In genomic region chr2:157055660-157056199, GRCh38 we compare ENCODE assay signal across 8 cellular contexts.
DNase-seq lines count a peak whose midpoint lies in the region; ATAC-seq and TF ChIP-seq lines count a peak whose summit lies in the region.

No MANE protein-coding gene starts in this region.

- no peaks in the 10 kb centered on the region for H3K27me3 ChIP-seq in left ventricle myocardium inferior (ENCODE audit: low read depth)
- H3K27me3 ChIP-seq in vagina: no peaks in the 10 kb centered on the region

- no peaks in the 10 kb centered on the region for H3K4me1 ChIP-seq in left ventricle myocardium inferior
- H3K4me1 ChIP-seq in vagina: no peaks in the 10 kb centered on the region

- DNase-seq in left ventricle myocardium inferior: no peak
- no peak for DNase-seq in cardiac septum (ENCODE audit: low spot score)
- peak; percentile 57 for DNase-seq in RKO (ENCODE audit: low spot score)
- peak; percentile 24 to 64 for DNase-seq in foreskin fibroblast
- DNase-seq in vagina (ENCODE audit: extremely low spot score in 2 of 2): no peak
- DNase-seq in DMS79 (lab: John Stamatoyannopoulos, UW): no peak
- no peak for DNase-seq in activated naive CD4-positive, alpha-beta T cell treated with Interleukin-2 at 50 U/mL for 16 hours

- no peak overlapping the region for H3K4me3 ChIP-seq in left ventricle myocardium inferior
- no peak overlapping the region for H3K4me3 ChIP-seq in foreskin fibroblast (ENCODE audit: low read depth in 1 of 2, low read length in 2 of 2)
- no peak overlapping the region for H3K4me3 ChIP-seq in vagina

- no peak overlapping the region for H3K27ac ChIP-seq in left ventricle myocardium inferior (replicated peaks)
- H3K27ac ChIP-seq in vagina: no peak overlapping the region

- H3K9me3 ChIP-seq in left ventricle myocardium inferior (replicated peaks) (no peaks in the 10 kb centered on the region), vagina (no peaks in the 10 kb centered on the region)

- ATAC-seq in HG02870 (IDR thresholded peaks at IDR 0.05; ENCODE audit: unreplicated experiment): no peak

- intact Hi-C loops in left ventricle myocardium inferior (cut with micrococcal nuclease): no loop called here
- intact Hi-C loops in cardiac septum (cut with DNase I): loop anchor here (10.0 kb wide), 1 partner anchor 129 kb away; no protein-coding TSS in a partner anchor
- intact Hi-C loops in vagina (cut with DNase I): no loop called here

- no peak for TF ChIP-seq POLR2A in vagina (IDR thresholded peaks at IDR 0.05)

- H3K36me3 ChIP-seq in left ventricle myocardium inferior (no peaks in the 10 kb centered on the region), vagina (no peaks in the 10 kb centered on the region)

- TF ChIP-seq CTCF in left ventricle myocardium inferior (IDR thresholded peaks at IDR 0.05; ENCODE audit: borderline replicate concordance) (peak; percentile 65), foreskin fibroblast (IDR thresholded peaks at IDR 0.05; ENCODE audit: low read depth, low read length) (no peak), vagina (IDR thresholded peaks at IDR 0.05) (peak in 2 of 3 experiments; percentile 8 to 14)

Comparison
In these comparisons a context has a peak if more than half of its experiments do, and no peak if none do; other contexts are left out.
1. DNase-seq: peak in RKO (single experiment) and foreskin fibroblast (2 of 2); none in left ventricle myocardium inferior (single experiment), cardiac septum (single experiment), vagina (0 of 2), DMS79 (single experiment) and activated naive CD4-positive, alpha-beta T cell treated with Interleukin-2 at 50 U/mL for 16 hours (single experiment).